ENCODE assay signal across 8 cellular contexts in genomic region chr20:49046087-49046900, GRCh38. TPM values are rescaled to one million over a fixed set of nuclear protein-coding genes. Genes with fewer than 3 reads are reported as not detected.
A peak's percentile ranks its signal among the peaks of the same experiment; 100 is the strongest.
DNase-seq lines count a peak whose midpoint lies in the region; ATAC-seq and TF ChIP-seq lines count a peak whose summit lies in the region.

TSS of gene CSE1L (plus strand) at chr20:49046312. CDS start at chr20:49058464, 12,152 bp downstream.

- peak; percentile 98 for DNase-seq in AG08396 (ENCODE audit: low spot score)
- peak; percentile 92 for DNase-seq in NCI-H345 treated with DMSO at 0.1 percent for 48 hours (lab: John Stamatoyannopoulos, UW; ENCODE audit: unreplicated experiment)
- DNase-seq in activated CD4-positive, CD25-positive, alpha-beta regulatory T cell (lab: John Stamatoyannopoulos, UW), result peak; percentile 82 to 90 (median 84)
- peak; percentile 93 for DNase-seq in central memory CD4-positive, alpha-beta T cell
- peak; percentile 97 for DNase-seq in inferior parietal cortex (ENCODE audit: extremely low spot score)
- peak; percentile 99 for DNase-seq in spleen

- peak in 8 of 11 experiments; percentile 22 to 69 (median 57) for TF ChIP-seq CTCF in spleen (IDR thresholded peaks at IDR 0.05 in 8 of 11, conservative IDR thresholded peaks at IDR 0.05 in 3 of 11)

- H3K36me3 ChIP-seq in spleen, result peaks cover 0 to 17% (median 4%) of the 10 kb centered on the region in 6 donors

- no peaks in the 10 kb centered on the region for H3K27me3 ChIP-seq in spleen (replicated peaks in 1 of 7)

- WGBS in spleen, 5 donors, result 0 to 1% (median 0%) methylated on average over 34 to 80 of the region's 80 CpGs

- TF ChIP-seq POLR2A in spleen (IDR thresholded peaks at IDR 0.05), result peak in 2 of 3 donors; percentile 43 to 76

- H3K4me1 ChIP-seq in spleen, result peaks cover 13 to 60% (median 34%) of the 10 kb centered on the region in 6 donors

- intact Hi-C loops in spleen (cut with DNase I; ENCODE audit: low total_unique reads), result no loop called here

- peak within 1 kb of the TSS; percentile 85 to 100 (median 92) for H3K4me3 ChIP-seq in spleen

- ATAC-seq in GM19023 (IDR thresholded peaks at IDR 0.05; ENCODE audit: unreplicated experiment) (peak; percentile 91), HG03280 (IDR thresholded peaks at IDR 0.05; ENCODE audit: unreplicated experiment) (peak; percentile 87)

- H3K27ac ChIP-seq in spleen, result peak within 1 kb of the TSS; percentile 91 to 97 (median 94)

- no peaks in the 10 kb centered on the region for H3K9me3 ChIP-seq in spleen

RNA-seq across cellular contexts. Expression of gene CSE1L, which starts in this region (rescaled TPM):
- total RNA-seq in spleen, result 10 to 100 TPM; 32.0 to 51.5 (median 34.2) TPM
- 10 to 100 TPM; 16.7 to 23.0 (median 21.4) TPM for polyA plus RNA-seq in spleen

Comparison
In these comparisons a context has a peak if more than half of its experiments do, and no peak if none do; other contexts are left out.
1. Peak in every context shown above with its lines: DNase-seq, ATAC-seq, H3K4me3 ChIP-seq and H3K27ac ChIP-seq.